8 cellular contexts compared by ENCODE assay signal in genomic region chr7:2527505-2528464, GRCh38. TPM values are rescaled to one million over a fixed set of nuclear protein-coding genes. Genes with fewer than 3 reads are reported as not detected.
DNase-seq lines count a peak whose midpoint lies in the region; ATAC-seq and TF ChIP-seq lines count a peak whose summit lies in the region.

No MANE protein-coding gene starts in this region.

- H3K79me2 ChIP-seq in fibroblast of lung (ENCODE audit: control insufficient read depth, insufficient read depth, low read length), result no peaks in the 10 kb centered on the region

- no peaks in the 10 kb centered on the region for H3K27me3 ChIP-seq in fibroblast of lung (ENCODE audit: control insufficient read depth, insufficient read depth, low read length)

- intact Hi-C loops in CD14-positive monocyte (cut with micrococcal nuclease), result loop anchor here in 1 of 2 donors (10.0 kb wide), 1 partner anchor 993 kb away; the partner anchor contains the start of gene MAFK

- H3K27me3 Mint-ChIP-seq in CD14-positive monocyte (ENCODE audit: low read depth in 3 of 3), result peaks cover 0 to 3% (median 0%) of the 10 kb centered on the region in 3 donors

- no peak overlapping the region for H3K4me3 ChIP-seq in fibroblast of lung (replicated peaks in 1 of 4; ENCODE audit: control extremely low read depth in 1 of 4, insufficient read depth in 1 of 4, low read depth in 3 of 4, low read length in 4 of 4)

- peak overlapping the region; percentile 71 to 78 for H3K4me3 Mint-ChIP-seq in CD14-positive monocyte

- H4K20me1 ChIP-seq in fibroblast of lung (ENCODE audit: control insufficient read depth, extremely low read depth, insufficient read depth, low read length), result no peaks in the 10 kb centered on the region

- peak; percentile 83 for DNase-seq in CD14-positive monocyte (ENCODE audit: low spot score)
- DNase-seq in LHCN-M2 (ENCODE audit: low read depth), result peak; percentile 85
- DNase-seq in activated CD4-positive, alpha-beta T cell treated with anti-CD3 and anti-CD28 coated beads, Interleukin-2, amount 50 U/mL, for 4 hours, result peak; percentile 62 to 67
- peak; percentile 56 to 82 for DNase-seq in fibroblast of lung (ENCODE audit: low read depth in 2 of 2)
- peak; percentile 64 for DNase-seq in stimulated activated CD8-positive, alpha-beta memory T cell treated with anti-CD3 and anti-CD28 coated beads, Interleukin-4, amount 100 ng/mL, for 48 hours
- no peak for DNase-seq in NCI-H1436 treated with DMSO at 0.1 percent for 48 hours (lab: John Stamatoyannopoulos, UW)
- DNase-seq in GDM1 (lab: John Stamatoyannopoulos, UW), result no peak

- TF ChIP-seq CTCF in CD14-positive monocyte (IDR thresholded peaks at IDR 0.05) (no peak), fibroblast of lung (conservative IDR thresholded peaks at IDR 0.05 in 1 of 2, IDR thresholded peaks at IDR 0.05 in 1 of 2; ENCODE audit: low read depth in 1 of 2, low read length in 2 of 2) (no peak)

- H3K36me3 Mint-ChIP-seq in CD14-positive monocyte, result peaks cover 36 to 54% of the 10 kb centered on the region in 2 donors

- no peaks in the 10 kb centered on the region for H3K9me3 ChIP-seq in fibroblast of lung (ENCODE audit: control insufficient read depth, insufficient read depth, low read depth, low read length)

- H3K4me1 Mint-ChIP-seq in CD14-positive monocyte, result peaks cover 80% of the 10 kb centered on the region

- H2AFZ ChIP-seq in fibroblast of lung (ENCODE audit: low read length), result no peak overlapping the region

- no peak overlapping the region for H3K4me2 ChIP-seq in fibroblast of lung (ENCODE audit: extremely low read depth, insufficient read depth, low read length)

- peaks cover 25% of the 10 kb centered on the region for H3K4me1 ChIP-seq in fibroblast of lung (ENCODE audit: control insufficient read depth, extremely low read depth, insufficient read depth, low read length)

- H3K9me3 Mint-ChIP-seq in CD14-positive monocyte, result peaks cover 0 to 2% (median 0%) of the 10 kb centered on the region in 7 donors

- no peak overlapping the region for H3K27ac ChIP-seq in fibroblast of lung (ENCODE audit: insufficient read depth, low read length)

- H3K9ac ChIP-seq in fibroblast of lung (ENCODE audit: insufficient read depth, low read length), result no peak overlapping the region

- no peak for ATAC-seq in GM21526 (IDR thresholded peaks at IDR 0.05; ENCODE audit: low FRiP score, unreplicated experiment)

- H3K27ac Mint-ChIP-seq in CD14-positive monocyte, result peak overlapping the region; percentile 99 to 100 (median 100)

- H3K36me3 ChIP-seq in fibroblast of lung (ENCODE audit: control insufficient read depth, insufficient read depth, low read length), result no peaks in the 10 kb centered on the region

RNA-seq across cellular contexts. Expression of gene LFNG, which starts 8.2 kb away (rescaled TPM):
- polyA plus RNA-seq in CD14-positive monocyte, result 1 to 10 TPM; 1.9 to 2.2 TPM
- 15.2 and 15.7 TPM in 2 replicates for total RNA-seq in LHCN-M2 (2014; rRNA removed)
- polyA plus RNA-seq in LHCN-M2 (2012), result 15.5 TPM
- total RNA-seq in fibroblast of lung, result 0.33 and 0.77 TPM in 2 replicates
- polyA plus RNA-seq in fibroblast of lung, result 1.2 and 3.5 TPM in 2 replicates
- 1.7 and 4.5 TPM in 2 replicates for polyA plus RNA-seq in fibroblast of lung (2012)
- 0.93 and 5.2 TPM in 2 replicates for polyA minus RNA-seq in fibroblast of lung (ENCODE audit: low replicate concordance)

RNA-seq across cellular contexts. Expression of gene BRAT1, which starts 27.5 kb away (rescaled TPM):
- polyA plus RNA-seq in CD14-positive monocyte (10 to 100 TPM; 31.6 to 32.5 TPM), fibroblast of lung (4.0 and 5.8 TPM in 2 replicates)
- total RNA-seq in LHCN-M2 (2014; rRNA removed) (73.9 and 78.9 TPM in 2 replicates), fibroblast of lung (20.1 and 20.3 TPM in 2 replicates)
- polyA plus RNA-seq in LHCN-M2 (2012), result 27.5 TPM
- polyA plus RNA-seq in fibroblast of lung (2012), result 10.2 and 18.5 TPM in 2 replicates
- polyA minus RNA-seq in fibroblast of lung (ENCODE audit: low replicate concordance), result 5.2 and 21.0 TPM in 2 replicates

RNA-seq across cellular contexts. Expression of gene IQCE, which starts 31.0 kb away (rescaled TPM):
- polyA plus RNA-seq in CD14-positive monocyte, result 1 to 10 TPM; 1.8 to 3.0 TPM
- 15.3 and 16.4 TPM in 2 replicates for total RNA-seq in LHCN-M2 (2014; rRNA removed)
- polyA plus RNA-seq in LHCN-M2 (2012), result 10.4 TPM
- total RNA-seq in fibroblast of lung, result 7.7 and 8.3 TPM in 2 replicates
- 5.1 and 5.3 TPM in 2 replicates for polyA plus RNA-seq in fibroblast of lung
- 7.4 and 8.1 TPM in 2 replicates for polyA plus RNA-seq in fibroblast of lung (2012)
- 8.1 and 8.6 TPM in 2 replicates for polyA minus RNA-seq in fibroblast of lung (ENCODE audit: low replicate concordance)

RNA-seq across cellular contexts. Expression of gene GRIFIN, which starts 51.6 kb away (rescaled TPM):
- not detected for polyA plus RNA-seq in CD14-positive monocyte
- total RNA-seq in LHCN-M2 (2014; rRNA removed), result not detected in 2 replicates
- not detected for polyA plus RNA-seq in LHCN-M2 (2012)
- not detected in 2 replicates for total RNA-seq in fibroblast of lung
- not detected in 2 replicates for polyA plus RNA-seq in fibroblast of lung
- not detected in 2 replicates for polyA plus RNA-seq in fibroblast of lung (2012)
- polyA minus RNA-seq in fibroblast of lung (ENCODE audit: low replicate concordance), result not detected in 2 replicates

Comparison
In these comparisons a context has a peak if more than half of its experiments do, and no peak if none do; other contexts are left out.
1. DNase-seq: peak in CD14-positive monocyte (single experiment), LHCN-M2 (single experiment), activated CD4-positive, alpha-beta T cell treated with anti-CD3 and anti-CD28 coated beads, Interleukin-2, amount 50 U/mL, for 4 hours (2 of 2), fibroblast of lung (2 of 2) and stimulated activated CD8-positive, alpha-beta memory T cell treated with anti-CD3 and anti-CD28 coated beads, Interleukin-4, amount 100 ng/mL, for 48 hours (single experiment); none in NCI-H1436 treated with DMSO at 0.1 percent for 48 hours (single experiment) and GDM1 (single experiment).